Comparison of ENCODE assay signal across 15 cellular contexts in the genomic region with DNA sequence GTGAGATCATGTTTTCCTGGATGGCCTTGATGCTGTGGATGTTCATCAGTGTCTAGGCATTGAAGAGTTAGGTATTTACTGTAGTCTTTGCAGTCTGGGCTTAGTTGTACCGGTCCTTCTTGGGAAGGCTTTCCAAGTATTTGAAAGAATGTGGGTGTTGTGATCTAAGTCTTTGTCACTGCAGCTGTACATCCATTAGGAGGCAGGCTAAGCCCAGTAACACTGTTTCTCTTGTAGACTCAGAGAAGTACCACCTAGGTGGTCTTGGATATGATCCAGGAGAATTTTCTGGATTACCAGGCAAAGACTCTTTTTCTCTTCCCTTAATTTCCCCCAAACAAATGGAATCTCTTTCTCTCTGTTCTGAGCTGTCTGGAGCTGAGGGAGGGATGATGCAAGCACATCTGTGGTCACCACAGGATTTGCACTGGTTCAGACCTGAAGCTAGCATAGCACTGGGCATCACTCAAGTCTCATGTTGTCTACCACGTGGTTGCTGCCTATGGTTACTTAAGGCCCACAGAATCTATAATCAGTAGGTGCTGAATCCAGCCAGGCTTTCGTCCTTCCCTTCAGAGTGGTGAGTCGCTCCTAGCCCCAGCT.
DNase-seq lines count a peak whose midpoint lies in the region; ATAC-seq and TF ChIP-seq lines count a peak whose summit lies in the region.
"Had no signal": no experiment of that assay in that cellular context is flagged by ENCODE, and none has a peak within 500 bp of the region (broad histone marks: within the 10 kb centered on the region; RNA-seq: fewer than 3 reads in every experiment).

No MANE protein-coding gene starts in this region.

- peaks cover 29 to 37% of the 10 kb centered on the region in 2 donors for H3K4me1 Mint-ChIP-seq in natural killer cell treated with Interleukin-12 subunit alpha and Interleukin-12 subunit beta and Interleukin-15 and Interleukin-18, amount 100 ng/mL, for 72 hours (ENCODE audit: low read depth in 2 of 2)
- peaks cover 13% of the 10 kb centered on the region in 2 donors for H3K4me1 Mint-ChIP-seq in natural killer cell
- peaks cover 18% of the 10 kb centered on the region for H3K4me1 Mint-ChIP-seq in WTC11
- H3K4me1 Mint-ChIP-seq: nephron had no signal

- H3K27me3 ChIP-seq in foreskin keratinocyte (peaks cover 5% of the 10 kb centered on the region), H7 (ENCODE audit: control insufficient read depth, insufficient read depth, low read length) (no peaks in the 10 kb centered on the region)
- H3K27me3 ChIP-seq: gastrocnemius medialis, upper lobe of right lung had no signal

- CTCF ChIA-PET in WTC11 (lab: Charles Lee) = interaction anchor here (1.3 to 1.5 kb wide), 2 partner anchors 22 to 186 kb away, joined by 4 to 5 read pairs; no protein-coding TSS in a partner anchor

- H3K36me3 ChIP-seq in H7 (replicated peaks; ENCODE audit: control insufficient read depth, insufficient read depth, low read length) = no peaks in the 10 kb centered on the region
- H3K36me3 ChIP-seq: gastrocnemius medialis, upper lobe of right lung had no signal

- peak overlapping the region in 1 of 2 donors; percentile 30 for H3K27ac Mint-ChIP-seq in natural killer cell treated with Interleukin-12 subunit alpha and Interleukin-12 subunit beta and Interleukin-15 and Interleukin-18, amount 100 ng/mL, for 72 hours
- no peak overlapping the region for H3K27ac Mint-ChIP-seq in natural killer cell
- no peak overlapping the region for H3K27ac Mint-ChIP-seq in WTC11
- H3K27ac Mint-ChIP-seq: nephron had no signal

- no peaks in the 10 kb centered on the region for H3K4me1 ChIP-seq in foreskin keratinocyte
- H3K4me1 ChIP-seq: gastrocnemius medialis, upper lobe of right lung had no signal

- H3K27me3 Mint-ChIP-seq in natural killer cell treated with Interleukin-12 subunit alpha and Interleukin-12 subunit beta and Interleukin-15 and Interleukin-18, amount 100 ng/mL, for 72 hours = peaks cover 2 to 4% of the 10 kb centered on the region in 2 donors
- H3K27me3 Mint-ChIP-seq in natural killer cell (ENCODE audit: low read depth in 2 of 2) (peaks cover 4 to 7% of the 10 kb centered on the region in 2 donors), WTC11 (ENCODE audit: low read depth) (peaks cover 5% of the 10 kb centered on the region; the same call in 1 of the 2 replicates)

- peak; percentile 83 to 87 for ATAC-seq in natural killer cell treated with Interleukin-12 subunit alpha and Interleukin-12 subunit beta and Interleukin-15 and Interleukin-18, amount 100 ng/mL, for 72 hours
- ATAC-seq in natural killer cell (no peak), WTC11 (peak; percentile 88), foreskin keratinocyte (peak; percentile 56), HG03457 (IDR thresholded peaks at IDR 0.05; ENCODE audit: unreplicated experiment) (no peak)
- ATAC-seq: gastrocnemius medialis, left cardiac atrium, upper lobe of right lung had no signal

- H3K4me3 ChIP-seq in H7 (ENCODE audit: insufficient read depth, low read depth, low read length) = no peak overlapping the region
- H3K4me3 ChIP-seq: gastrocnemius medialis, upper lobe of right lung had no signal

- POLR2A ChIA-PET in WTC11 (lab: Charles Lee) = no interaction called here

- H3K36me3 Mint-ChIP-seq in natural killer cell treated with Interleukin-12 subunit alpha and Interleukin-12 subunit beta and Interleukin-15 and Interleukin-18, amount 100 ng/mL, for 72 hours = no peaks in the 10 kb centered on the region
- H3K36me3 Mint-ChIP-seq in natural killer cell = no peaks in the 10 kb centered on the region
- no peaks in the 10 kb centered on the region for H3K36me3 Mint-ChIP-seq in WTC11

- no peaks in the 10 kb centered on the region for H3K9me3 Mint-ChIP-seq in natural killer cell treated with Interleukin-12 subunit alpha and Interleukin-12 subunit beta and Interleukin-15 and Interleukin-18, amount 100 ng/mL, for 72 hours
- H3K9me3 Mint-ChIP-seq in natural killer cell = no peaks in the 10 kb centered on the region
- H3K9me3 Mint-ChIP-seq in WTC11 = no peaks in the 10 kb centered on the region

- intact Hi-C loops in natural killer cell (cut with micrococcal nuclease) = no loop called here

- no peak overlapping the region for H3K27ac ChIP-seq in foreskin keratinocyte
- H3K27ac ChIP-seq: gastrocnemius medialis, upper lobe of right lung had no signal

- H3K4me3 Mint-ChIP-seq in natural killer cell treated with Interleukin-12 subunit alpha and Interleukin-12 subunit beta and Interleukin-15 and Interleukin-18, amount 100 ng/mL, for 72 hours = no peak overlapping the region
- H3K4me3 Mint-ChIP-seq in natural killer cell (no peak overlapping the region), WTC11 (no peak overlapping the region)
- H3K4me3 Mint-ChIP-seq: nephron had no signal

- TF ChIP-seq CTCF in natural killer cell (IDR thresholded peaks at IDR 0.05) (no peak), WTC11 (IDR thresholded peaks at IDR 0.05) (no peak), foreskin keratinocyte (conservative IDR thresholded peaks at IDR 0.05) (peak; percentile 28)

- DNase-seq in natural killer cell treated with Interleukin-12 subunit alpha and Interleukin-12 subunit beta and Interleukin-15 and Interleukin-18, amount 100 ng/mL, for 72 hours (ENCODE audit: low spot score) = no peak
- no peak for DNase-seq in natural killer cell
- DNase-seq in WTC11 (ENCODE audit: low spot score) = no peak
- DNase-seq in foreskin keratinocyte = peak; percentile 51 to 73
- no peak for DNase-seq in activated CD4-positive, CD25-positive, alpha-beta regulatory T cell (lab: John Stamatoyannopoulos, UW)
- DNase-seq in NCI-H1417 treated with DMSO at 0.1 percent for 48 hours (lab: John Stamatoyannopoulos, UW) = no peak
- DNase-seq in H7 = no peak
- DNase-seq: activated effector memory CD4-positive, alpha-beta T cell treated with Interleukin-2 at 50 U/mL for 16 hours; DMS79 treated with DMSO at 0.1 percent for 48 hours; gastrocnemius medialis; left cardiac atrium; NCI-H524 treated with DMSO at 0.1 percent for 48 hours; upper lobe of right lung had no signal

TF ChIP-seq in WTC11, 78 proteins besides CTCF, POLR2A, EP300 and RAD21:
- TF ChIP-seq NR1H2 (CRISPR knock-in tag; IDR thresholded peaks at IDR 0.05) = no peak
- no peak for TF ChIP-seq SOX15 (CRISPR knock-in tag; IDR thresholded peaks at IDR 0.05)
- TF ChIP-seq ZNF423 (CRISPR knock-in tag; IDR thresholded peaks at IDR 0.05) = no peak
- no peak for TF ChIP-seq ZNF416 (CRISPR knock-in tag; IDR thresholded peaks at IDR 0.05)
- TF ChIP-seq OVOL2 (CRISPR knock-in tag; IDR thresholded peaks at IDR 0.05; ENCODE audit: borderline replicate concordance) = no peak
- TF ChIP-seq, protein P1, sequence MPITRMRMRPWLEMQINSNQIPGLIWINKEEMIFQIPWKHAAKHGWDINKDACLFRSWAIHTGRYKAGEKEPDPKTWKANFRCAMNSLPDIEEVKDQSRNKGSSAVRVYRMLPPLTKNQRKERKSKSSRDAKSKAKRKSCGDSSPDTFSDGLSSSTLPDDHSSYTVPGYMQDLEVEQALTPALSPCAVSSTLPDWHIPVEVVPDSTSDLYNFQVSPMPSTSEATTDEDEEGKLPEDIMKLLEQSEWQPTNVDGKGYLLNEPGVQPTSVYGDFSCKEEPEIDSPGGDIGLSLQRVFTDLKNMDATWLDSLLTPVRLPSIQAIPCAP (CRISPR knock-in tag; IDR thresholded peaks at IDR 0.05) = no peak
- TF ChIP-seq USF2 (CRISPR knock-in tag; IDR thresholded peaks at IDR 0.05) = no peak
- TF ChIP-seq, protein P2, sequence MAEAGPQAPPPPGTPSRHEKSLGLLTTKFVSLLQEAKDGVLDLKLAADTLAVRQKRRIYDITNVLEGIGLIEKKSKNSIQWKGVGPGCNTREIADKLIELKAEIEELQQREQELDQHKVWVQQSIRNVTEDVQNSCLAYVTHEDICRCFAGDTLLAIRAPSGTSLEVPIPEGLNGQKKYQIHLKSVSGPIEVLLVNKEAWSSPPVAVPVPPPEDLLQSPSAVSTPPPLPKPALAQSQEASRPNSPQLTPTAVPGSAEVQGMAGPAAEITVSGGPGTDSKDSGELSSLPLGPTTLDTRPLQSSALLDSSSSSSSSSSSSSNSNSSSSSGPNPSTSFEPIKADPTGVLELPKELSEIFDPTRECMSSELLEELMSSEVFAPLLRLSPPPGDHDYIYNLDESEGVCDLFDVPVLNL (CRISPR knock-in tag; IDR thresholded peaks at IDR 0.05; ENCODE audit: borderline replicate concordance, low read depth) = no peak
- TF ChIP-seq, protein P3, sequence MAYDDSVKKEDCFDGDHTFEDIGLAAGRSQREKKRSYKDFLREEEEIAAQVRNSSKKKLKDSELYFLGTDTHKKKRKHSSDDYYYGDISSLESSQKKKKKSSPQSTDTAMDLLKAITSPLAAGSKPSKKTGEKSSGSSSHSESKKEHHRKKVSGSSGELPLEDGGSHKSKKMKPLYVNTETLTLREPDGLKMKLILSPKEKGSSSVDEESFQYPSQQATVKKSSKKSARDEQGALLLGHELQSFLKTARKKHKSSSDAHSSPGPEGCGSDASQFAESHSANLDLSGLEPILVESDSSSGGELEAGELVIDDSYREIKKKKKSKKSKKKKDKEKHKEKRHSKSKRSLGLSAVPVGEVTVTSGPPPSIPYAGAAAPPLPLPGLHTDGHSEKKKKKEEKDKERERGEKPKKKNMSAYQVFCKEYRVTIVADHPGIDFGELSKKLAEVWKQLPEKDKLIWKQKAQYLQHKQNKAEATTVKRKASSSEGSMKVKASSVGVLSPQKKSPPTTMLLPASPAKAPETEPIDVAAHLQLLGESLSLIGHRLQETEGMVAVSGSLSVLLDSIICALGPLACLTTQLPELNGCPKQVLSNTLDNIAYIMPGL (CRISPR knock-in tag; IDR thresholded peaks at IDR 0.05) = no peak
- TF ChIP-seq, protein P4, sequence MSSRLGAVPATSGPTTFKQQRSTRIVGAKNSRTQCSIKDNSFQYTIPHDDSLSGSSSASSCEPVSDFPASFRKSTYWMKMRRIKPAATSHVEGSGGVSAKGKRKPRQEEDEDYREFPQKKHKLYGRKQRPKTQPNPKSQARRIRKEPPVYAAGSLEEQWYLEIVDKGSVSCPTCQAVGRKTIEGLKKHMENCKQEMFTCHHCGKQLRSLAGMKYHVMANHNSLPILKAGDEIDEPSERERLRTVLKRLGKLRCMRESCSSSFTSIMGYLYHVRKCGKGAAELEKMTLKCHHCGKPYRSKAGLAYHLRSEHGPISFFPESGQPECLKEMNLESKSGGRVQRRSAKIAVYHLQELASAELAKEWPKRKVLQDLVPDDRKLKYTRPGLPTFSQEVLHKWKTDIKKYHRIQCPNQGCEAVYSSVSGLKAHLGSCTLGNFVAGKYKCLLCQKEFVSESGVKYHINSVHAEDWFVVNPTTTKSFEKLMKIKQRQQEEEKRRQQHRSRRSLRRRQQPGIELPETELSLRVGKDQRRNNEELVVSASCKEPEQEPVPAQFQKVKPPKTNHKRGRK (CRISPR knock-in tag; IDR thresholded peaks at IDR 0.05; ENCODE audit: borderline replicate concordance) = no peak

Comparison
In these comparisons a context has a peak if more than half of its experiments do, and no peak if none do; other contexts are left out.
1. ATAC-seq: peak in natural killer cell treated with Interleukin-12 subunit alpha and Interleukin-12 subunit beta and Interleukin-15 and Interleukin-18, amount 100 ng/mL, for 72 hours (2 of 2), WTC11 (single experiment) and foreskin keratinocyte (single experiment); none in natural killer cell (0 of 3) and HG03457 (single experiment).
2. DNase-seq: peak in foreskin keratinocyte (2 of 2); none in natural killer cell treated with Interleukin-12 subunit alpha and Interleukin-12 subunit beta and Interleukin-15 and Interleukin-18, amount 100 ng/mL, for 72 hours (single experiment), natural killer cell (single experiment), WTC11 (single experiment), activated CD4-positive, CD25-positive, alpha-beta regulatory T cell (0 of 4), NCI-H1417 treated with DMSO at 0.1 percent for 48 hours (single experiment) and H7 (single experiment).